Comparison of ENCODE assay signal across 26 cellular contexts in the genomic region with DNA sequence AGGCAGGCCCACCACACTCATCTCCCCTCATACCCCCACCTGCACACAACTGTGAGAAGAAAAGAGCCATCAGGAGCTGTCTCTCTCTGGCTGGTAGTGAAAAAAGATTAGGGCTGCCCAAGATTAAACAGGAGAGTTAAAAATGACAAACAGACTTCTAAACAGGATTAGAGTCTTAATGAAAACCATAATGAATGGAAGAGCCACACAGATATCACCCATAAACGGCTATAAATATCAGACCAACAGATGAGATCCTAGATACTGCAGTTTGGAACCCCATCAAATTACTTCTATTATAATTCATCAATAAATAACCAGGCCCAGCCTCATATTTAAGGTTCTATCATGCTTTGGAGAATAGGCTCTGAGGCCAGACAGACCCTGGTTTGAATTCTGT.
"Had no signal": no experiment of that assay in that cellular context is flagged by ENCODE, and none has a peak within 500 bp of the region (broad histone marks: within the 10 kb centered on the region; RNA-seq: fewer than 3 reads in every experiment).

No MANE protein-coding gene starts in this region.

- H3K27ac Mint-ChIP-seq: immature natural killer cell; memory B cell; naive thymus-derived CD8-positive, alpha-beta T cell; nephron; stimulated activated naive B cell treated with anti-CD40 and anti-IgM and Interleukin-4, amounts not matched to agents 10 μg/mL and 1 μg/mL and 100 μg/mL, for 72 hours had no signal

- H3K27me3 ChIP-seq: pancreas, stomach, testis, thyroid gland, transverse colon, upper lobe of right lung had no signal

- H3K4me3 Mint-ChIP-seq: immature natural killer cell; memory B cell; naive thymus-derived CD8-positive, alpha-beta T cell; nephron; neural crest cell; stimulated activated naive B cell treated with anti-CD40 and anti-IgM and Interleukin-4, amounts not matched to agents 10 μg/mL and 1 μg/mL and 100 μg/mL, for 72 hours had no signal

- H3K36me3 ChIP-seq: left ventricle myocardium inferior, pancreas, prostate gland, thyroid gland, transverse colon, upper lobe of right lung had no signal

- H3K9me3 Mint-ChIP-seq: immature natural killer cell; memory B cell; naive thymus-derived CD8-positive, alpha-beta T cell; nephron; neural crest cell; stimulated activated naive B cell treated with anti-CD40 and anti-IgM and Interleukin-4, amounts not matched to agents 10 μg/mL and 1 μg/mL and 100 μg/mL, for 72 hours had no signal

- H3K36me3 Mint-ChIP-seq: immature natural killer cell; memory B cell; naive thymus-derived CD8-positive, alpha-beta T cell; stimulated activated naive B cell treated with anti-CD40 and anti-IgM and Interleukin-4, amounts not matched to agents 10 μg/mL and 1 μg/mL and 100 μg/mL, for 72 hours had no signal

- H3K4me3 ChIP-seq: left ventricle myocardium inferior, pancreas, prostate gland, skin epidermis, stomach, testis, thyroid gland, transverse colon, upper lobe of right lung had no signal

- H3K4me1 Mint-ChIP-seq: immature natural killer cell; memory B cell; naive thymus-derived CD8-positive, alpha-beta T cell; stimulated activated naive B cell treated with anti-CD40 and anti-IgM and Interleukin-4, amounts not matched to agents 10 μg/mL and 1 μg/mL and 100 μg/mL, for 72 hours had no signal

- H3K9me3 ChIP-seq: left ventricle myocardium inferior, pancreas, prostate gland, stomach, testis, thyroid gland, transverse colon, upper lobe of right lung had no signal

- H3K27ac ChIP-seq: left ventricle myocardium inferior, pancreas, prostate gland, skin epidermis, stomach, testis, thyroid gland, transverse colon, upper lobe of right lung had no signal

- H3K4me1 ChIP-seq: prostate gland, testis, thyroid gland, upper lobe of right lung had no signal

- H3K27me3 Mint-ChIP-seq: naive thymus-derived CD8-positive, alpha-beta T cell had no signal

- DNase-seq: hypothalamus; immature natural killer cell; kidney; left ventricle myocardium inferior; naive thymus-derived CD8-positive, alpha-beta T cell; nucleus accumbens; posterior cingulate gyrus; retina; right cardiac atrium; stimulated activated CD4-positive, alpha-beta T cell treated with anti-CD3 and anti-CD28 coated beads, Interleukin-12 subunit alpha, Interleukin-12 subunit beta, amount 100 ng/mL, for 4 hours; stimulated activated CD4-positive, alpha-beta T cell treated with anti-CD3 and anti-CD28 coated beads, Interleukin-15, amount 100 ng/mL, for 24 hours; stimulated activated CD4-positive, alpha-beta T cell treated with anti-CD3 and anti-CD28 coated beads, Interleukin-2, amount 100 ng/mL, for 24 hours; stimulated activated CD4-positive, alpha-beta T cell treated with anti-CD3 and anti-CD28 coated beads, Interleukin-4, amount 100 ng/mL, for 1 hour; stimulated activated naive B cell treated with anti-CD40 and anti-IgM and Interleukin-4, amounts not matched to agents 10 μg/mL and 1 μg/mL and 100 μg/mL, for 72 hours; stimulated activated naive CD8-positive, alpha-beta T cell treated with anti-CD3 and anti-CD28 coated beads, Interleukin-15, Interleukin-2, amounts not matched to agents 100 U/mL and 50 U/mL, for 24 hours; stomach; testis; thyroid gland; transverse colon; upper lobe of right lung had no signal
